1 cellular context compared by ENCODE assay signal in genomic region chr16:65414284-65414984, GRCh38.
TF ChIP-seq lines count a peak whose summit lies in the region.

No MANE protein-coding gene starts in this region.

TF ChIP-seq in SK-N-SH, 30 proteins besides CTCF, POLR2A, EP300 and RAD21 (continued from another document):
- no peak for TF ChIP-seq RCOR1 (IDR thresholded peaks at IDR 0.05; ENCODE audit: low read length)
- no peak; the same call in 1 of the 2 replicates for TF ChIP-seq NFIC (IDR thresholded peaks at IDR 0.05; ENCODE audit: borderline replicate concordance)
- TF ChIP-seq FOSL2 (IDR thresholded peaks at IDR 0.05; ENCODE audit: borderline replicate concordance, low read depth), result peak; percentile 89
- TF ChIP-seq, protein P1, sequence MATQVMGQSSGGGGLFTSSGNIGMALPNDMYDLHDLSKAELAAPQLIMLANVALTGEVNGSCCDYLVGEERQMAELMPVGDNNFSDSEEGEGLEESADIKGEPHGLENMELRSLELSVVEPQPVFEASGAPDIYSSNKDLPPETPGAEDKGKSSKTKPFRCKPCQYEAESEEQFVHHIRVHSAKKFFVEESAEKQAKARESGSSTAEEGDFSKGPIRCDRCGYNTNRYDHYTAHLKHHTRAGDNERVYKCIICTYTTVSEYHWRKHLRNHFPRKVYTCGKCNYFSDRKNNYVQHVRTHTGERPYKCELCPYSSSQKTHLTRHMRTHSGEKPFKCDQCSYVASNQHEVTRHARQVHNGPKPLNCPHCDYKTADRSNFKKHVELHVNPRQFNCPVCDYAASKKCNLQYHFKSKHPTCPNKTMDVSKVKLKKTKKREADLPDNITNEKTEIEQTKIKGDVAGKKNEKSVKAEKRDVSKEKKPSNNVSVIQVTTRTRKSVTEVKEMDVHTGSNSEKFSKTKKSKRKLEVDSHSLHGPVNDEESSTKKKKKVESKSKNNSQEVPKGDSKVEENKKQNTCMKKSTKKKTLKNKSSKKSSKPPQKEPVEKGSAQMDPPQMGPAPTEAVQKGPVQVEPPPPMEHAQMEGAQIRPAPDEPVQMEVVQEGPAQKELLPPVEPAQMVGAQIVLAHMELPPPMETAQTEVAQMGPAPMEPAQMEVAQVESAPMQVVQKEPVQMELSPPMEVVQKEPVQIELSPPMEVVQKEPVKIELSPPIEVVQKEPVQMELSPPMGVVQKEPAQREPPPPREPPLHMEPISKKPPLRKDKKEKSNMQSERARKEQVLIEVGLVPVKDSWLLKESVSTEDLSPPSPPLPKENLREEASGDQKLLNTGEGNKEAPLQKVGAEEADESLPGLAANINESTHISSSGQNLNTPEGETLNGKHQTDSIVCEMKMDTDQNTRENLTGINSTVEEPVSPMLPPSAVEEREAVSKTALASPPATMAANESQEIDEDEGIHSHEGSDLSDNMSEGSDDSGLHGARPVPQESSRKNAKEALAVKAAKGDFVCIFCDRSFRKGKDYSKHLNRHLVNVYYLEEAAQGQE (IDR thresholded peaks at IDR 0.05; ENCODE audit: low read depth, low read length), result peak; percentile 32; the same call in 1 of the 2 replicates
- TF ChIP-seq POLR2AphosphoS5 (IDR thresholded peaks at IDR 0.05; ENCODE audit: low read depth, low read length), result 0 out of 2 replicates have a peak, but pooled peaks have one; percentile 40
- peak; percentile 89 for TF ChIP-seq MAX (IDR thresholded peaks at IDR 0.05; ENCODE audit: low read depth)
- TF ChIP-seq GATA2 (CRISPR knock-in tag; IDR thresholded peaks at IDR 0.05), result no peak
- TF ChIP-seq MEF2A (IDR thresholded peaks at IDR 0.05; ENCODE audit: borderline replicate concordance, low read depth), result peak; percentile 57
- TF ChIP-seq, protein P2, sequence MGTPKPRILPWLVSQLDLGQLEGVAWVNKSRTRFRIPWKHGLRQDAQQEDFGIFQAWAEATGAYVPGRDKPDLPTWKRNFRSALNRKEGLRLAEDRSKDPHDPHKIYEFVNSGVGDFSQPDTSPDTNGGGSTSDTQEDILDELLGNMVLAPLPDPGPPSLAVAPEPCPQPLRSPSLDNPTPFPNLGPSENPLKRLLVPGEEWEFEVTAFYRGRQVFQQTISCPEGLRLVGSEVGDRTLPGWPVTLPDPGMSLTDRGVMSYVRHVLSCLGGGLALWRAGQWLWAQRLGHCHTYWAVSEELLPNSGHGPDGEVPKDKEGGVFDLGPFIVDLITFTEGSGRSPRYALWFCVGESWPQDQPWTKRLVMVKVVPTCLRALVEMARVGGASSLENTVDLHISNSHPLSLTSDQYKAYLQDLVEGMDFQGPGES (IDR thresholded peaks at IDR 0.05; ENCODE audit: low read depth, low read length), result no peak
